ENCODE assay signal across 15 cellular contexts in genomic region chr19:34731964-34732363, GRCh38.
"Had no signal": no experiment of that assay in that cellular context is flagged by ENCODE, and none has a peak within 500 bp of the region (broad histone marks: within the 10 kb centered on the region; RNA-seq: fewer than 3 reads in every experiment).

No MANE protein-coding gene starts in this region.

- H3K27me3 Mint-ChIP-seq: activated CD4-positive, alpha-beta T cell treated with anti-CD3 and anti-CD28 coated beads, Interleukin-2, amount 10 ng/mL, durations not matched to agents 24 days and 14 days had no signal

- H3K27ac ChIP-seq: brain microvascular endothelial cell, vagina had no signal

- H3K27me3 ChIP-seq: brain microvascular endothelial cell, right atrium auricular region, tibial nerve, vagina had no signal

- H3K9me3 ChIP-seq: esophagus muscularis mucosa, right atrium auricular region, vagina had no signal

- DNase-seq: activated CD4-positive, CD25-positive, alpha-beta regulatory T cell; activated gamma-delta T cell; activated naive CD8-positive, alpha-beta T cell treated with anti-CD3 and anti-CD28 coated beads for 36 hours; activated T-cell treated with anti-CD3 and anti-CD28 coated beads, Interleukin-2, amount 50 U/mL, for 1 hour; amygdala; brain microvascular endothelial cell; cortex of kidney; effector CD4-positive, alpha-beta T cell; stimulated activated CD4-positive, alpha-beta T cell treated with anti-CD3 and anti-CD28 coated beads, Interleukin-4, amount 100 ng/mL, for 24 hours; stimulated activated naive CD4-positive, alpha-beta T cell treated with Interleukin-2 at 50 U/mL for 16 hours had no signal

- H3K36me3 ChIP-seq: brain microvascular endothelial cell, right atrium auricular region had no signal
